ENCODE assay signal across 9 cellular contexts in the genomic region with DNA sequence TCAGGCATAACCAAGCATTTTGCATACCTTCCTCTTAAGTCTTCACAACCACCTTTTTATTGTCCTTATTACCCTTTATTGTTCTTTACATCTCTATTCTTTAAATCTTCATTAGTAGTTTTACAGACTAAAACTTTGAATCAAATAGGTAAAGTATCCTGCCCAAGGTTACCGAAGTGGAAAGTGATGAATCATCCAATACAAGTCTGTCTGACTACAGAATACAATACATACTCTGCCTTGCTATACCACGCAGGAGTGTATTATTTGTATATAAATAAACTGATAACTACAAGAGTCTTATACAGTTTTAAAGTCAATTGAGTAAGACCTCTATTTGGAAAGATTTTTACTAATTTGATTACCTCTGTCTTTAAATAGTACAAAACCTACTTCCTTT.
DNase-seq lines count a peak whose midpoint lies in the region; ATAC-seq, FAIRE-seq and TF ChIP-seq lines count a peak whose summit lies in the region.
"Had no signal": no experiment of that assay in that cellular context is flagged by ENCODE, and none has a peak within 500 bp of the region (broad histone marks: within the 10 kb centered on the region; RNA-seq: fewer than 3 reads in every experiment).

No MANE protein-coding gene starts in this region.

- H3K4me2 ChIP-seq in Loucy (ENCODE audit: low read depth, low read length, poor library complexity, severe bottlenecking) (peak overlapping the region; percentile 59), keratinocyte (ENCODE audit: control insufficient read depth, extremely low read depth, insufficient read depth, low read depth, low read length) (no peak overlapping the region), GM23248 (ENCODE audit: unreplicated experiment) (no peak overlapping the region)

- no peak for FAIRE-seq in keratinocyte (lab: Jason Lieb, UNC)

- dilution Hi-C loops in keratinocyte (cut with MboI; ENCODE audit: extremely low pct_ligation_motif_present, low sequenced_read_pairs): no loop called here

- DNase-seq in keratinocyte (ENCODE audit: low read depth, low spot score): no peak
- DNase-seq in SK-N-DZ (ENCODE audit: low spot score): no peak
- no peak for DNase-seq in GM23248
- DNase-seq in mesenteric fat pad (ENCODE audit: low spot score): no peak
- DNase-seq: endodermal cell, NCI-H1048 had no signal

- TF ChIP-seq CTCF in Loucy (conservative IDR thresholded peaks at IDR 0.05; ENCODE audit: low read length) (no peak), keratinocyte (optimal IDR thresholded peaks at IDR 0.05 in 1 of 3, IDR thresholded peaks at IDR 0.05 in 1 of 3, conservative IDR thresholded peaks at IDR 0.05 in 1 of 3; ENCODE audit: extremely low read depth in 1 of 3, insufficient read depth in 2 of 3, low read length in 3 of 3) (no peak)

- peaks cover 71% of the 10 kb centered on the region for H3K4me1 ChIP-seq in Loucy (ENCODE audit: insufficient read depth, low read length, poor library complexity, severe bottlenecking)
- peaks cover 20% of the 10 kb centered on the region for H3K4me1 ChIP-seq in keratinocyte (ENCODE audit: control insufficient read depth, extremely low read depth, insufficient read depth, low read length)
- H3K4me1 ChIP-seq in GM23248 (ENCODE audit: insufficient read depth): peaks cover 8% of the 10 kb centered on the region; the same call in 1 of the 2 replicates

- H3F3A ChIP-seq in Loucy (ENCODE audit: low read depth) (no peaks in the 10 kb centered on the region), GM23248 (ENCODE audit: insufficient read depth) (peaks cover 17% of the 10 kb centered on the region; the same call in 1 of the 2 replicates)

- H4K20me1 ChIP-seq in Loucy (ENCODE audit: insufficient read depth, low read length, poor library complexity, severe bottlenecking): no peaks in the 10 kb centered on the region
- no peaks in the 10 kb centered on the region for H4K20me1 ChIP-seq in keratinocyte (ENCODE audit: control insufficient read depth, extremely low read depth, insufficient read depth, low read length)
- H4K20me1 ChIP-seq in GM23248 (ENCODE audit: insufficient read depth): no peaks in the 10 kb centered on the region

- no peaks in the 10 kb centered on the region for H3K36me3 ChIP-seq in Loucy (ENCODE audit: insufficient read depth, low read length)
- H3K36me3 ChIP-seq in keratinocyte (ENCODE audit: control insufficient read depth in 2 of 2, extremely low read depth in 1 of 2, insufficient read depth in 2 of 2, low read length in 2 of 2): no peaks in the 10 kb centered on the region
- H3K36me3 ChIP-seq in GM23248 (ENCODE audit: low read depth): 0 out of 2 replicates have a peak, but pooled peaks cover 7% of the 10 kb centered on the region

- H3K9ac ChIP-seq in Loucy (ENCODE audit: low read depth, low read length, poor library complexity, severe bottlenecking): no peak overlapping the region
- no peak overlapping the region for H3K9ac ChIP-seq in keratinocyte (ENCODE audit: control insufficient read depth, extremely low read depth, insufficient read depth, low read length)
- no peak overlapping the region for H3K9ac ChIP-seq in GM23248

- H3K4me3 ChIP-seq in Loucy (ENCODE audit: low read length, poor library complexity, severe bottlenecking) (no peak overlapping the region), keratinocyte (ENCODE audit: control insufficient read depth in 2 of 3, extremely low read depth in 1 of 3, insufficient read depth in 2 of 3, low read depth in 1 of 3, low read length in 3 of 3) (no peak overlapping the region), GM23248 (no peak overlapping the region)

- peak overlapping the region; percentile 18 for H3K27ac ChIP-seq in keratinocyte (ENCODE audit: control insufficient read depth, insufficient read depth, low read length)
- H3K27ac ChIP-seq in GM23248: no peak overlapping the region

- no peaks in the 10 kb centered on the region for H3K9me2 ChIP-seq in Loucy (replicated peaks; ENCODE audit: low read depth, low read length)
- no peaks in the 10 kb centered on the region for H3K9me2 ChIP-seq in GM23248 (ENCODE audit: insufficient read depth)

- H3K9me3 ChIP-seq in Loucy (ENCODE audit: insufficient read depth, low read depth, low read length) (no peaks in the 10 kb centered on the region), keratinocyte (ENCODE audit: control insufficient read depth, low read depth, low read length) (no peaks in the 10 kb centered on the region), GM23248 (ENCODE audit: low read depth) (no peaks in the 10 kb centered on the region)

- 96 to 97% methylated on average over 2 of the region's 2 CpGs for WGBS in GM23248 (ENCODE audit: low coverage in 1 of 2, low lambda C conversion rate in 2 of 2, missing lambda C conversion rate in 2 of 2), 2 experiments

- peaks cover 74% of the 10 kb centered on the region for H3K79me2 ChIP-seq in Loucy (ENCODE audit: insufficient read depth, low read length)
- H3K79me2 ChIP-seq in keratinocyte (ENCODE audit: control insufficient read depth, insufficient read depth, low read length): no peaks in the 10 kb centered on the region
- H3K79me2 ChIP-seq in GM23248 (ENCODE audit: insufficient read depth): peaks cover 54% of the 10 kb centered on the region

- in situ Hi-C loops in GM23248 (cut with MboI): no loop called here

- no peak overlapping the region for H2AFZ ChIP-seq in Loucy (ENCODE audit: low read length)
- H2AFZ ChIP-seq in keratinocyte (ENCODE audit: control insufficient read depth, low read length): no peak overlapping the region
- no peak overlapping the region for H2AFZ ChIP-seq in GM23248

- ATAC-seq in GM18861 (IDR thresholded peaks at IDR 0.05; ENCODE audit: unreplicated experiment) (peak; percentile 35), GM21737 (IDR thresholded peaks at IDR 0.05; ENCODE audit: unreplicated experiment) (peak; percentile 37)

- H3K9me1 ChIP-seq in keratinocyte (ENCODE audit: control insufficient read depth, extremely low read depth, insufficient read depth, low read length): no peaks in the 10 kb centered on the region

- no peaks in the 10 kb centered on the region for H3K27me3 ChIP-seq in Loucy (ENCODE audit: insufficient read depth, low read length, poor library complexity, severe bottlenecking)
- H3K27me3 ChIP-seq in keratinocyte (ENCODE audit: control insufficient read depth, extremely low read depth, insufficient read depth, low read length): no peaks in the 10 kb centered on the region
- H3K27me3 ChIP-seq in GM23248 (replicated peaks; ENCODE audit: insufficient read depth): no peaks in the 10 kb centered on the region
